ENCODE assay signal across 8 cellular contexts in the genomic region with DNA sequence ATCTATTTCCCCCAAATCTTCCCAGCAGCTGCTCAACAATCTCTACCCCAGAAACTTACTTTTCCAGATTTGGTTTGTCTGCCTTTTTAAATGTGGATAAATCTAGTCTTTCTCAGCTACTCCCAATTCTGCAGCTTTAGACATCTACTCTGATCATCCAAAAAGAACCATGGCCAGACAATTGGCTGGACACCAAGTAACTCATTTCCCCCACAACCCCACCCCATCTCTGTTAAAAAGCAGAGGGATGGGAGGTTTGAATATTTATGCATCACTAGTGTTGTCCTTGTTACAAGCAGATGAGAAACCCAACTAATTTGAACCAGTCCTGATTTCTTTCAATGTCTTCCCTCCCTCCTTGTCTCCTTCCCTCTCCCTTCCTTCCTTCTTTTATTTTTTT.
"Had no signal": no experiment of that assay in that cellular context is flagged by ENCODE, and none has a peak within 500 bp of the region (broad histone marks: within the 10 kb centered on the region; RNA-seq: fewer than 3 reads in every experiment).

No MANE protein-coding gene starts in this region.

- H3K4me3 ChIP-seq: GM12878 had no signal

- DNase-seq: GDM1, GF-D8 had no signal

- FAIRE-seq: G401.6, GM12878, GM12891, GM12892, GM18507, GM19239 had no signal
